In the genomic region with DNA sequence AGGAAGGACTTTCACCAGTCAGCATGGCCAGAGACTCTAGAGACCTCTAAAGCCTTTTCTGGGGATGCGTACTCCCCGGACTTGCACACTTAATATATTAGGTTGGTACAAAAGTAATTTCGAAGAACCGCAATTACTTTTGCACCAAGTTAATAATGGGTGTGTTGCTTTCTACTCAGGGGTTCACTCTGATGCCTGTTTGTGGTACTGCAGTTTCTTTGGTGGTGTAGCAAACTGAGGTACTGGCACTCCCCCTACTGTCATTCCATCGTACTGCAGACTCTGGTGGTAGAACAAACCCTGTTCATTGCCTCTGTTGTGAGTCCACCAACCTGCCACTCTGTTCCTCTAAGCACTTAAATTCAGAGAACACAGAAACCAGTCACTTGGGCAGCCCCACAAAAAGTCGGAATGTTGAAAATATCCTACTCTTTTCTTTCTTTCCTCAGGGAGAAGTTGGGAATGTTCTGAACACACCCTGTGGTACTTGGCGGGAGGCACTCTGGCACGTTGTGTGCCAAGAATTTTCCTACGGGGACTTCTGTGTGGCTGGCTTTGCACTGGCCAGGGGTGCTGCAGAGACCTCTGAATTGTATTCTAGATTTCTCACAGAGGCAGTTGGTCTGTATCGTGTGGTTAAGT, we compare ENCODE assay signal across 8 cellular contexts. TPM values are rescaled to one million over a fixed set of nuclear protein-coding genes. Genes with fewer than 3 reads are reported as not detected.
DNase-seq lines count a peak whose midpoint lies in the region; ATAC-seq and TF ChIP-seq lines count a peak whose summit lies in the region.

No MANE protein-coding gene starts in this region.

- no peaks in the 10 kb centered on the region for H3K27me3 ChIP-seq in uterus

- ATAC-seq in GM21381 (IDR thresholded peaks at IDR 0.05; ENCODE audit: unreplicated experiment) (peak; percentile 65), HG03135 (IDR thresholded peaks at IDR 0.05; ENCODE audit: unreplicated experiment) (no peak)

- TF ChIP-seq CTCF in osteocyte (IDR thresholded peaks at IDR 0.05) (peak; percentile 90), uterus (IDR thresholded peaks at IDR 0.05) (peak in 1 of 4 experiments; percentile 79)

- H3K9me3 ChIP-seq in uterus, result no peaks in the 10 kb centered on the region

- no peak overlapping the region for H3K27ac ChIP-seq in uterus

- no peaks in the 10 kb centered on the region for H3K4me1 ChIP-seq in uterus

- peak; percentile 83 for DNase-seq in DMS 273 (lab: John Stamatoyannopoulos, UW; ENCODE audit: unreplicated experiment)
- peak; percentile 42 for DNase-seq in NCI-H1105 treated with DMSO at 0.1 percent for 48 hours (lab: John Stamatoyannopoulos, UW)
- peak; percentile 80 for DNase-seq in SKM-1 treated with dmso at 0.1 percent for 144 hours (lab: John Stamatoyannopoulos, UW; ENCODE audit: unreplicated experiment)
- DNase-seq in fibroblast of peridontal ligament (ENCODE audit: extremely low read depth), result peak; percentile 14
- no peak for DNase-seq in osteocyte (ENCODE audit: extremely low spot score, unreplicated experiment)
- no peak for DNase-seq in uterus

- intact Hi-C loops in uterus (cut with DNase I; ENCODE audit: low total_unique reads), result no loop called here

- H3K9me3 Mint-ChIP-seq in osteocyte (ENCODE audit: unreplicated experiment), result no peaks in the 10 kb centered on the region

- no peak overlapping the region for H3K4me3 ChIP-seq in uterus

- no peak overlapping the region for H3K27ac Mint-ChIP-seq in osteocyte (ENCODE audit: unreplicated experiment)

- peaks cover 2% of the 10 kb centered on the region for H3K4me1 Mint-ChIP-seq in osteocyte (ENCODE audit: unreplicated experiment)

- TF ChIP-seq POLR2A in uterus (IDR thresholded peaks at IDR 0.05), result no peak

- H3K36me3 ChIP-seq in uterus, result no peaks in the 10 kb centered on the region

- H3K27me3 Mint-ChIP-seq in osteocyte (ENCODE audit: unreplicated experiment), result peaks cover 3% of the 10 kb centered on the region

- no peaks in the 10 kb centered on the region for H3K36me3 Mint-ChIP-seq in osteocyte (ENCODE audit: unreplicated experiment)

- H3K4me3 Mint-ChIP-seq in osteocyte (ENCODE audit: unreplicated experiment), result no peak overlapping the region

RNA-seq across cellular contexts. Expression of a gene that starts 46.3 kb away (rescaled TPM):
- total RNA-seq in osteocyte (0.19 and 0.24 TPM in 2 replicates), uterus (1 to 10 TPM in 1 of 4 donors, not detected in 3; 3.0 TPM)

Comparison
In these comparisons a context has a peak if more than half of its experiments do, and no peak if none do; other contexts are left out.
1. DNase-seq: peak in DMS 273 (single experiment), NCI-H1105 treated with DMSO at 0.1 percent for 48 hours (single experiment), SKM-1 treated with dmso at 0.1 percent for 144 hours (single experiment) and fibroblast of peridontal ligament (single experiment); none in osteocyte (single experiment) and uterus (0 of 2).